In genomic region chr1:43565600-43566360, GRCh38 we compare ENCODE assay signal across 8 cellular contexts. TPM values are rescaled to one million over a fixed set of nuclear protein-coding genes. Genes with fewer than 3 reads are reported as not detected.
DNase-seq lines count a peak whose midpoint lies in the region; TF ChIP-seq lines count a peak whose summit lies in the region.

No MANE protein-coding gene starts in this region.

- POLR2A ChIA-PET in OCI-LY7 (lab: Charles Lee), result no interaction called here

- no peaks in the 10 kb centered on the region for H3K79me2 ChIP-seq in OCI-LY7 (ENCODE audit: insufficient read depth, low read depth, low read length)

- no peak overlapping the region for H2AFZ ChIP-seq in OCI-LY7 (ENCODE audit: low read length)

- peaks cover 23% of the 10 kb centered on the region for H3K4me1 ChIP-seq in iPS-20b (ENCODE audit: insufficient read depth, low read length)
- peaks cover 10% of the 10 kb centered on the region for H3K4me1 ChIP-seq in skeletal muscle satellite cell (ENCODE audit: control insufficient read depth, insufficient read depth, low read length)
- H3K4me1 ChIP-seq in OCI-LY7 (ENCODE audit: insufficient read depth, low read length, poor library complexity, severe bottlenecking), result no peaks in the 10 kb centered on the region

- H4K20me1 ChIP-seq in OCI-LY7 (ENCODE audit: insufficient read depth, low read length), result no peaks in the 10 kb centered on the region

- no peaks in the 10 kb centered on the region for H3K9me3 ChIP-seq in iPS-20b (ENCODE audit: insufficient read depth, low read depth, low read length)
- H3K9me3 ChIP-seq in skeletal muscle satellite cell (replicated peaks; ENCODE audit: low read length), result no peaks in the 10 kb centered on the region
- no peaks in the 10 kb centered on the region for H3K9me3 ChIP-seq in OCI-LY7 (ENCODE audit: low read length)

- no peaks in the 10 kb centered on the region for H3K27me3 ChIP-seq in iPS-20b (ENCODE audit: insufficient read depth, low read length)
- no peaks in the 10 kb centered on the region for H3K27me3 ChIP-seq in skeletal muscle satellite cell (ENCODE audit: control insufficient read depth, insufficient read depth, low read length)

- peak overlapping the region; percentile 12 for H3K27ac ChIP-seq in iPS-20b (ENCODE audit: low read length)
- no peak overlapping the region for H3K27ac ChIP-seq in OCI-LY7 (ENCODE audit: low read depth, low read length, poor library complexity, severe bottlenecking)

- H3K36me3 ChIP-seq in iPS-20b (ENCODE audit: insufficient read depth, low read depth, low read length), result peaks cover 23% of the 10 kb centered on the region
- H3K36me3 ChIP-seq in skeletal muscle satellite cell (ENCODE audit: insufficient read depth, low read length), result no peaks in the 10 kb centered on the region
- H3K36me3 ChIP-seq in OCI-LY7 (ENCODE audit: insufficient read depth, low read length), result no peaks in the 10 kb centered on the region

- TF ChIP-seq CTCF in GM10266 (IDR thresholded peaks at IDR 0.05; ENCODE audit: control insufficient read depth, insufficient read depth, low read depth, missing control alignments) (no peak), astrocyte of the spinal cord (IDR thresholded peaks at IDR 0.05; ENCODE audit: low read depth, low read length) (no peak), OCI-LY7 (conservative IDR thresholded peaks at IDR 0.05; ENCODE audit: low read length) (no peak)

- in situ Hi-C loops in astrocyte of the spinal cord (cut with HindIII; ENCODE audit: low sequenced_read_pairs), result no loop called here

- DNase-seq in GM10266 (ENCODE audit: extremely low spot score) (peak; percentile 84), RPMI8226 (peak; percentile 63), astrocyte of the spinal cord (ENCODE audit: low read depth, low spot score) (peak; percentile 39), dedifferentiated amniotic fluid mesenchymal stem cell (ENCODE audit: extremely low spot score) (no peak), GF-D8 (lab: John Stamatoyannopoulos, UW) (no peak), OCI-LY7 (ENCODE audit: low spot score) (no peak)

- H3K9ac ChIP-seq in iPS-20b (ENCODE audit: low read depth, low read length), result peak overlapping the region; percentile 63; the same call in 1 of the 2 replicates
- peak overlapping the region; percentile 44 for H3K9ac ChIP-seq in skeletal muscle satellite cell (ENCODE audit: low read depth, low read length)

- CTCF ChIA-PET in OCI-LY7 (lab: Charles Lee; ENCODE audit: unreplicated experiment), result no interaction called here

- no peaks in the 10 kb centered on the region for H3K9me2 ChIP-seq in OCI-LY7 (ENCODE audit: insufficient read depth, low read length)

- no TSS peak for BruUV-seq in OCI-LY7 (replicated peaks; lab: Mats Ljungman, UMichigan)

- H3K4me2 ChIP-seq in skeletal muscle satellite cell (ENCODE audit: low read length) (peak overlapping the region; percentile 95), OCI-LY7 (ENCODE audit: low read length) (no peak overlapping the region)

- intact Hi-C loops in OCI-LY7 (cut with micrococcal nuclease; ENCODE audit: unreplicated experiment), result no loop called here

- peak overlapping the region; percentile 44 for H3K4me3 ChIP-seq in astrocyte of the spinal cord (ENCODE audit: low read depth, low read length)
- peak overlapping the region; percentile 60 for H3K4me3 ChIP-seq in iPS-20b (ENCODE audit: low read length)
- H3K4me3 ChIP-seq in skeletal muscle satellite cell (ENCODE audit: low read length), result peak overlapping the region; percentile 72
- no peak overlapping the region for H3K4me3 ChIP-seq in OCI-LY7 (ENCODE audit: low read depth, low read length, poor library complexity, severe bottlenecking)

RNA-seq across cellular contexts. Expression of gene PTPRF, which starts 35.1 kb away (rescaled TPM):
- 9.6 and 10.0 TPM in 2 replicates for total RNA-seq in skeletal muscle satellite cell (2012; rRNA removed)
- total RNA-seq in OCI-LY7 (2014; rRNA removed; shearing (Covaris generic)), result 0.06 TPM in 1 of 2 replicates, not detected in the other
- 0.48 and 0.57 TPM in 2 replicates for total RNA-seq in OCI-LY7 (2022)

Comparison
In these comparisons a context has a peak if more than half of its experiments do, and no peak if none do; other contexts are left out.
1. DNase-seq: peak in GM10266 (single experiment), RPMI8226 (single experiment) and astrocyte of the spinal cord (single experiment); none in dedifferentiated amniotic fluid mesenchymal stem cell (single experiment), GF-D8 (single experiment) and OCI-LY7 (single experiment).